Comparison of ENCODE assay signal across 19 cellular contexts in the genomic region with DNA sequence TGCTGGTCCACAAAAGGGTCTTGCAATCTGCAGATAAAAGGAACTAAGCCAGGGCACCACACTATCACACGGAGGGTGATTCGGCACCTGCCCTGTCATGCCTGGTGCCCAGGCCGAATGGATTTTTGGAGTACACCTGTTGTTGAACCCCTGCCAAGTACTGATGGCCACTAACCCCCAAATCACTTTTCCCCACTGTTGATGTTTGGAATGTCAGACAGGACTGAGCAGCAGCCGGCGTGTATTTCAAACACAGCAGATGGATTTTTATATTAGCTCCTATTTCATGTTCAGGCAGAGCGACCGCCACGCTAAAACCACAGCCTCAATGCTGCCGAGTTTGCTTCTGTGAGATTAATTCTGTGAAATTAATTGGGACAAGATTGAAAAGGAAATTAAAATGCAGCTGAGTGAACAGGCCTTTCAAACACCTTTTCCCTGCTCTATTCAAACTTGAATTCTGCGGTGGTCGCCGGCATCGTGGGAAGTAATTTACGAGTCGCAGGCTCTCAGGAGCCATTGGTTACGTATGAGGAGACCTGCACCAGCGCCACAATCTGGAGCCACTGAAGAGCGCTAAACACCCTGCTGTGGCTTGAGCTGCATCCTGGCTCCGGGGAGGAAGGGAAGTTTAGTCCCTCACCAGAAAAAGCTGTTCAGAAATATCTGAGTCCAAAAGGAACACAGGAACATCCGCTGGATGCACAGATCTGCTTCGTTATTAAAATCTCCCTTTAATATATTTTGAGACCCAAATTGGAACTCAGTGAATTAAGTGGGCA. TPM values are rescaled to one million over a fixed set of nuclear protein-coding genes. Genes with fewer than 3 reads are reported as not detected.
DNase-seq lines count a peak whose midpoint lies in the region; ATAC-seq and TF ChIP-seq lines count a peak whose summit lies in the region.
"Had no signal": no experiment of that assay in that cellular context is flagged by ENCODE, and none has a peak within 500 bp of the region (broad histone marks: within the 10 kb centered on the region; RNA-seq: fewer than 3 reads in every experiment).

No MANE protein-coding gene starts in this region.

- H3K4me1 Mint-ChIP-seq in WTC11 (peaks cover 50% of the 10 kb centered on the region), HFFc6 (ENCODE audit: low read depth) (no peaks in the 10 kb centered on the region)
- H3K4me1 Mint-ChIP-seq: naive B cell had no signal

- peak overlapping the region; percentile 18 for H3K18ac ChIP-seq in neuronal stem cell (ENCODE audit: low read length)

- H2BK5ac ChIP-seq in neuronal stem cell (ENCODE audit: low read length), result no peak overlapping the region

- CTCF ChIA-PET in WTC11 (lab: Charles Lee), result interaction anchor here (0.9 to 1.5 kb wide), 4 partner anchors 21 to 103 kb away, joined by 3 to 6 read pairs (median 4); no protein-coding TSS in a partner anchor

- H3K36me3 ChIP-seq in neuronal stem cell (replicated peaks in 1 of 2; ENCODE audit: control insufficient read depth in 2 of 2, insufficient read depth in 2 of 2, low read length in 2 of 2), result no peaks in the 10 kb centered on the region
- H3K36me3 ChIP-seq: gastrocnemius medialis, upper lobe of left lung had no signal

- no peak overlapping the region for H3K4me2 ChIP-seq in neuronal stem cell (ENCODE audit: insufficient read depth, low read length, poor library complexity, severe bottlenecking)
- H3K4me2 ChIP-seq: A549 had no signal

- H3K79me1 ChIP-seq in neuronal stem cell (ENCODE audit: low read depth, low read length), result no peaks in the 10 kb centered on the region

- H2AFZ ChIP-seq in neuronal stem cell (ENCODE audit: low read length), result peak overlapping the region; percentile 32

- no CpG with 5 or more reads among the region's 21 CpGs for WGBS in neuronal stem cell (ENCODE audit: extremely low coverage in 2 of 2, insufficient read length in 2 of 2, insufficient replicate concordance in 1 of 2), 2 donors

- H4K91ac ChIP-seq in neuronal stem cell (ENCODE audit: low read depth, low read length, poor library complexity), result no peak overlapping the region

- H3K27ac Mint-ChIP-seq in WTC11, result no peak overlapping the region
- peak overlapping the region in 1 of 2 donors; percentile 7 for H3K27ac Mint-ChIP-seq in activated naive CD4-positive, alpha-beta T cell treated with anti-CD3 and anti-CD28 coated beads, Interleukin-2, amount 50 U/mL, for 72 hours
- no peak overlapping the region for H3K27ac Mint-ChIP-seq in HFFc6

- no peak overlapping the region for H3K23ac ChIP-seq in neuronal stem cell (ENCODE audit: low read depth, low read length, poor library complexity)

- H2BK120ac ChIP-seq in neuronal stem cell (ENCODE audit: low read depth, low read length), result no peak overlapping the region

- H3K36me3 Mint-ChIP-seq in WTC11, result no peaks in the 10 kb centered on the region
- H3K36me3 Mint-ChIP-seq in activated naive CD4-positive, alpha-beta T cell treated with anti-CD3 and anti-CD28 coated beads, Interleukin-2, amount 50 U/mL, for 72 hours, result no peaks in the 10 kb centered on the region
- no peaks in the 10 kb centered on the region for H3K36me3 Mint-ChIP-seq in HFFc6 (ENCODE audit: low read depth)

- H3K27me3 Mint-ChIP-seq in WTC11 (ENCODE audit: low read depth), result peaks cover 57% of the 10 kb centered on the region
- peaks cover 26% of the 10 kb centered on the region for H3K27me3 Mint-ChIP-seq in HFFc6 (ENCODE audit: insufficient read depth)
- H3K27me3 Mint-ChIP-seq: naive B cell had no signal

- peaks cover 0 to 43% (median 0%) of the 10 kb centered on the region in 3 experiments for H3K27me3 ChIP-seq in neuronal stem cell (ENCODE audit: control insufficient read depth in 3 of 3, insufficient read depth in 3 of 3, low read depth in 1 of 3, low read length in 3 of 3)
- H3K27me3 ChIP-seq: upper lobe of left lung had no signal

- no peak overlapping the region for H3K14ac ChIP-seq in neuronal stem cell (ENCODE audit: low read length)

- H3K4me3 Mint-ChIP-seq in WTC11, result no peak overlapping the region
- H3K4me3 Mint-ChIP-seq in HFFc6, result no peak overlapping the region
- H3K4me3 Mint-ChIP-seq: naive B cell had no signal

- peaks cover 0 to 7% of the 10 kb centered on the region in 2 donors for H3K4me1 ChIP-seq in neuronal stem cell (ENCODE audit: control insufficient read depth in 2 of 2, insufficient read depth in 1 of 2, low read depth in 1 of 2, low read length in 2 of 2)
- H3K4me1 ChIP-seq: gastrocnemius medialis, upper lobe of left lung had no signal

- no peak overlapping the region for H3K4me3 ChIP-seq in neuronal stem cell (ENCODE audit: low read length in 2 of 2)
- H3K4me3 ChIP-seq: A549, coronary artery, gastrocnemius medialis, upper lobe of left lung had no signal

- TF ChIP-seq CTCF in WTC11 (IDR thresholded peaks at IDR 0.05), result no peak
- TF ChIP-seq CTCF in HFFc6 (IDR thresholded peaks at IDR 0.05), result no peak

- H3K9ac ChIP-seq in neuronal stem cell (ENCODE audit: low read depth, low read length, poor library complexity), result no peak overlapping the region

- H3K27ac ChIP-seq in neuronal stem cell (replicated peaks; ENCODE audit: low read length) (no peak overlapping the region), substantia nigra (ENCODE audit: low read depth, low read length, poor library complexity, severe bottlenecking) (no peak overlapping the region)
- H3K27ac ChIP-seq: A549, C4-2B, coronary artery, gastrocnemius medialis, upper lobe of left lung had no signal

- no peak overlapping the region for H2AK5ac ChIP-seq in neuronal stem cell (ENCODE audit: low read depth, low read length)

- no peak overlapping the region for H2BK12ac ChIP-seq in neuronal stem cell (ENCODE audit: low read length)

- ATAC-seq in WTC11, result 0 out of 2 replicates have a peak, but pooled peaks have one; percentile 11
- ATAC-seq in activated naive CD4-positive, alpha-beta T cell treated with anti-CD3 and anti-CD28 coated beads, Interleukin-2, amount 50 U/mL, for 72 hours, result no peak
- ATAC-seq: A549; activated CD4-positive, CD25-positive, alpha-beta regulatory T cell treated with anti-CD3 and anti-CD28 coated beads, Interleukin-2, amount 50 U/mL, for 24 hours; gastrocnemius medialis had no signal

- H4K8ac ChIP-seq in neuronal stem cell (ENCODE audit: low read depth, low read length), result no peak overlapping the region

- no peak overlapping the region for H2BK15ac ChIP-seq in neuronal stem cell (ENCODE audit: low read length)

- POLR2A ChIA-PET in WTC11 (lab: Charles Lee), result interaction anchor here (0.5 kb wide), 1 partner anchor 332 kb away, joined by 4 read pairs; no protein-coding TSS in a partner anchor

- no peak overlapping the region for H3K4ac ChIP-seq in neuronal stem cell (ENCODE audit: low read length)

- H3K9me3 ChIP-seq in neuronal stem cell (replicated peaks in 1 of 2; ENCODE audit: control insufficient read depth in 2 of 2, insufficient read depth in 1 of 2, low read depth in 1 of 2, low read length in 2 of 2), result no peaks in the 10 kb centered on the region
- H3K9me3 ChIP-seq: A549, gastrocnemius medialis, upper lobe of left lung had no signal

- H3K9me3 Mint-ChIP-seq in WTC11 (no peaks in the 10 kb centered on the region), HFFc6 (no peaks in the 10 kb centered on the region)
- H3K9me3 Mint-ChIP-seq in activated naive CD4-positive, alpha-beta T cell treated with anti-CD3 and anti-CD28 coated beads, Interleukin-2, amount 50 U/mL, for 72 hours, result no peaks in the 10 kb centered on the region
- H3K9me3 Mint-ChIP-seq: naive B cell had no signal

- DNase-seq in DMS53 (lab: John Stamatoyannopoulos, UW), result peak; percentile 21
- no peak for DNase-seq in DMS53 treated with DMSO at 0.1 percent for 48 hours (lab: John Stamatoyannopoulos, UW; ENCODE audit: unreplicated experiment)
- DNase-seq in NCI-H2107 (lab: John Stamatoyannopoulos, UW), result peak; percentile 41
- peak; percentile 36 for DNase-seq in WTC11 (ENCODE audit: low spot score)
- DNase-seq in neuronal stem cell (ENCODE audit: low spot score), result no peak
- no peak for DNase-seq in substantia nigra (lab: John Stamatoyannopoulos, UW)
- DNase-seq in activated naive CD4-positive, alpha-beta T cell treated with anti-CD3 and anti-CD28 coated beads, Interleukin-2, amount 50 U/mL, for 72 hours (ENCODE audit: low spot score in 2 of 2), result no peak
- no peak for DNase-seq in HFFc6
- DNase-seq: activated gamma-delta T cell; anterior cingulate cortex; gastrocnemius medialis; naive B cell; SIG-M5; stimulated activated naive CD4-positive, alpha-beta T cell had no signal

TF ChIP-seq in WTC11, 78 proteins besides CTCF, POLR2A, EP300 and RAD21 (continues in another document):
- TF ChIP-seq ATF2 (CRISPR knock-in tag; IDR thresholded peaks at IDR 0.05; ENCODE audit: borderline replicate concordance, low read depth), result no peak

RNA-seq across cellular contexts. Expression of gene SNX11, which starts 48.5 kb away (rescaled TPM):
- 19.3 to 24.5 TPM (median 20.1 TPM) in 3 replicates for total RNA-seq in WTC11 (2021)
- polyA plus RNA-seq in neuronal stem cell (2013, experiment 1 of 2), result 11.8 TPM
- polyA plus RNA-seq in neuronal stem cell (2013, experiment 2 of 2), result 10.6 TPM
- 10 to 100 TPM; 15.4 to 24.5 TPM for total RNA-seq in activated naive CD4-positive, alpha-beta T cell treated with anti-CD3 and anti-CD28 coated beads, Interleukin-2, amount 50 U/mL, for 72 hours
- total RNA-seq in HFFc6 (2021; fragmentation: NEBNext Ultra II Directional; extraction: Animal tissue kit (Norgen Biotek cat#: 25700)), result 10 to 100 TPM; 16.5 to 21.9 (median 19.6) TPM

RNA-seq across cellular contexts. Expression of gene CBX1, which starts 54.8 kb away (rescaled TPM):
- 162 to 167 TPM (median 165 TPM) in 3 replicates for total RNA-seq in WTC11 (2021)
- 194 TPM for polyA plus RNA-seq in neuronal stem cell (2013, experiment 1 of 2)
- polyA plus RNA-seq in neuronal stem cell (2013, experiment 2 of 2), result 198 TPM
- total RNA-seq in activated naive CD4-positive, alpha-beta T cell treated with anti-CD3 and anti-CD28 coated beads, Interleukin-2, amount 50 U/mL, for 72 hours, result 10 to 100 TPM; 29.1 to 66.5 TPM
- total RNA-seq in HFFc6 (2021; fragmentation: NEBNext Ultra II Directional; extraction: Animal tissue kit (Norgen Biotek cat#: 25700)), result 10 to 100 TPM; 62.2 to 82.1 (median 74.0) TPM

Comparison
In these comparisons a context has a peak if more than half of its experiments do, and no peak if none do; other contexts are left out.
1. DNase-seq: peak in DMS53 (single experiment), NCI-H2107 (single experiment) and WTC11 (single experiment); none in DMS53 treated with DMSO at 0.1 percent for 48 hours (single experiment), neuronal stem cell (single experiment), substantia nigra (0 of 49), activated naive CD4-positive, alpha-beta T cell treated with anti-CD3 and anti-CD28 coated beads, Interleukin-2, amount 50 U/mL, for 72 hours (0 of 2) and HFFc6 (single experiment).